Comparison of ENCODE assay signal across 8 cellular contexts in genomic region chr5:154940375-154940771, GRCh38. TPM values are rescaled to one million over a fixed set of nuclear protein-coding genes. Genes with fewer than 3 reads are reported as not detected.
DNase-seq lines count a peak whose midpoint lies in the region; ATAC-seq, FAIRE-seq and TF ChIP-seq lines count a peak whose summit lies in the region.

No MANE protein-coding gene starts in this region.

- H3K9ac ChIP-seq in GM12878 (ENCODE audit: control insufficient read depth, insufficient read depth, low read length) = peak overlapping the region; percentile 78

- no peak for FAIRE-seq in GM12878 (lab: Jason Lieb, UNC)

- TF ChIP-seq RAD21 in GM12878 (IDR thresholded peaks at IDR 0.05; ENCODE audit: insufficient read depth, low read depth, low read length) = no peak

- no peaks in the 10 kb centered on the region for H3K27me3 ChIP-seq in GM12878 (replicated peaks in 1 of 2; ENCODE audit: control insufficient read depth in 2 of 2, insufficient read depth in 2 of 2, low read length in 1 of 2)
- no peaks in the 10 kb centered on the region for H3K27me3 ChIP-seq in upper lobe of left lung

- no peaks in the 10 kb centered on the region for H3K9me3 Mint-ChIP-seq in activated naive CD4-positive, alpha-beta T cell treated with anti-CD3 and anti-CD28 coated beads, Interleukin-2, amount 50 U/mL, for 24 hours
- no peaks in the 10 kb centered on the region for H3K9me3 Mint-ChIP-seq in memory B cell

- H3K4me3 Mint-ChIP-seq in activated naive CD4-positive, alpha-beta T cell treated with anti-CD3 and anti-CD28 coated beads, Interleukin-2, amount 50 U/mL, for 24 hours = peak overlapping the region; percentile 99
- peak overlapping the region; percentile 93 for H3K4me3 Mint-ChIP-seq in memory B cell

- H3K9me3 ChIP-seq in GM12878 (replicated peaks; ENCODE audit: control insufficient read depth, insufficient read depth, low read length) (no peaks in the 10 kb centered on the region; the same call in 2 of the 3 replicates), upper lobe of left lung (no peaks in the 10 kb centered on the region)

- BruUV-seq in GM12878 (replicated peaks; lab: Mats Ljungman, UMichigan) = no TSS peak

- peak overlapping the region; percentile 97 for H3K27ac Mint-ChIP-seq in activated naive CD4-positive, alpha-beta T cell treated with anti-CD3 and anti-CD28 coated beads, Interleukin-2, amount 50 U/mL, for 24 hours
- H3K27ac Mint-ChIP-seq in memory B cell = peak overlapping the region; percentile 91

- H2AFZ ChIP-seq in GM12878 (ENCODE audit: control insufficient read depth, low read depth, low read length) = peak overlapping the region; percentile 81

- 79% methylated on average over 9 of the region's 9 CpGs for WGBS in GM12878 (ENCODE audit: insufficient coverage, insufficient replicate concordance, low lambda C conversion rate, missing lambda C conversion rate)
- WGBS in upper lobe of left lung, 2 donors = 83 to 85% methylated on average over 9 of the region's 9 CpGs

- H3K36me3 Mint-ChIP-seq in activated naive CD4-positive, alpha-beta T cell treated with anti-CD3 and anti-CD28 coated beads, Interleukin-2, amount 50 U/mL, for 24 hours = peaks cover 5% of the 10 kb centered on the region
- peaks cover 3% of the 10 kb centered on the region for H3K36me3 Mint-ChIP-seq in memory B cell

- H3K4me1 ChIP-seq in GM12878 (ENCODE audit: control insufficient read depth, insufficient read depth, low read length) = peaks cover 6% of the 10 kb centered on the region
- H3K4me1 ChIP-seq in upper lobe of left lung = peaks cover 29 to 42% (median 34%) of the 10 kb centered on the region in 4 donors

- CTCF ChIA-PET in GM12878 (lab: Yijun Ruan, JAX) = no interaction called here

- TF ChIP-seq POLR2A in GM12878 (IDR thresholded peaks at IDR 0.05; ENCODE audit: low read depth, low read length) (no peak), upper lobe of left lung (IDR thresholded peaks at IDR 0.05) (no peak)

- no peaks in the 10 kb centered on the region for H4K20me1 ChIP-seq in GM12878 (ENCODE audit: control insufficient read depth, insufficient read depth)

- SMC1A ChIA-PET in GM12878 (lab: Charles Lee; ENCODE audit: uncharacterized antibody, unreplicated experiment) = no interaction called here

- peak overlapping the region; percentile 58 for H3K4me2 ChIP-seq in GM12878 (ENCODE audit: control insufficient read depth, insufficient read depth)

- H3K4me1 Mint-ChIP-seq in activated naive CD4-positive, alpha-beta T cell treated with anti-CD3 and anti-CD28 coated beads, Interleukin-2, amount 50 U/mL, for 24 hours = peaks cover 56% of the 10 kb centered on the region
- peaks cover 24% of the 10 kb centered on the region for H3K4me1 Mint-ChIP-seq in memory B cell

- ATAC-seq in GM12878 = no peak
- ATAC-seq in memory B cell (ENCODE audit: low read depth) = no peak
- ATAC-seq in upper lobe of left lung (ENCODE audit: low FRiP score in 2 of 2) = no peak
- no peak for ATAC-seq in HG02623 (IDR thresholded peaks at IDR 0.05; ENCODE audit: unreplicated experiment)

- peaks cover 51% of the 10 kb centered on the region for H3K79me2 ChIP-seq in GM12878 (ENCODE audit: control insufficient read depth, insufficient read depth, low read length)

- no peak for DNase-seq in activated naive CD4-positive, alpha-beta T cell treated with anti-CD3 and anti-CD28 coated beads, Interleukin-2, amount 50 U/mL, for 16 hours
- DNase-seq in GM12878 (ENCODE audit: low read depth, low spot score) (no peak), memory B cell (ENCODE audit: low spot score in 2 of 2) (no peak), upper lobe of left lung (no peak), EL (no peak)
- no peak for DNase-seq in central memory CD4-positive, alpha-beta T cell

- RAD21 ChIA-PET in GM12878 (lab: Charles Lee; ENCODE audit: unreplicated experiment) = no interaction called here

- POLR2A ChIA-PET in GM12878 (lab: Charles Lee) = no interaction called here

- TF ChIP-seq CTCF in GM12878 (IDR thresholded peaks at IDR 0.05 in 2 of 3, conservative IDR thresholded peaks at IDR 0.05 in 1 of 3; ENCODE audit: control insufficient read depth in 2 of 3, extremely low read depth in 1 of 3, insufficient read depth in 1 of 3, low read depth in 3 of 3, low read length in 3 of 3) (no peak), upper lobe of left lung (IDR thresholded peaks at IDR 0.05) (no peak)

- H3K4me3 ChIP-seq in GM12878 (peak overlapping the region; percentile 90; the same call in 1 of the 2 replicates), upper lobe of left lung (peak overlapping the region in 3 of 4 donors; percentile 59 to 88 (median 83))

- TF ChIP-seq EP300 in GM12878 (IDR thresholded peaks at IDR 0.05; ENCODE audit: borderline replicate concordance in 1 of 2, control insufficient read depth in 1 of 2, low read depth in 2 of 2, low read length in 2 of 2) (no peak), upper lobe of left lung (IDR thresholded peaks at IDR 0.05) (no peak)

- H3K27ac ChIP-seq in GM12878 (ENCODE audit: control insufficient read depth, insufficient read depth) (peak overlapping the region; percentile 81), upper lobe of left lung (peak overlapping the region; percentile 69 to 85 (median 84))

- peaks cover 0 to 5% of the 10 kb centered on the region in 2 experiments; a peak in 1 of 4 replicates for H3K36me3 ChIP-seq in GM12878 (ENCODE audit: control insufficient read depth in 2 of 2, insufficient read depth in 2 of 2, low read length in 1 of 2)
- H3K36me3 ChIP-seq in upper lobe of left lung = peaks cover 0 to 11% (median 0%) of the 10 kb centered on the region in 4 donors

- in situ Hi-C loops in GM12878 (cut with MboI) = no loop called here

- no peaks in the 10 kb centered on the region for H3K27me3 Mint-ChIP-seq in activated naive CD4-positive, alpha-beta T cell treated with anti-CD3 and anti-CD28 coated beads, Interleukin-2, amount 50 U/mL, for 24 hours
- no peaks in the 10 kb centered on the region for H3K27me3 Mint-ChIP-seq in memory B cell

- intact Hi-C loops in GM12878 (cut with micrococcal nuclease; ENCODE audit: unreplicated experiment) = no loop called here

TF ChIP-seq in GM12878, 131 proteins besides CTCF, POLR2A, EP300 and RAD21:
- TF ChIP-seq CBFB (IDR thresholded peaks at IDR 0.05; ENCODE audit: low read depth) (no peak), POLR2AphosphoS2 (IDR thresholded peaks at IDR 0.05; ENCODE audit: low read depth, low read length) (no peak), CHD4 (IDR thresholded peaks at IDR 0.05) (no peak), NRF1 (conservative IDR thresholded peaks at IDR 0.05; ENCODE audit: low read depth, low read length) (no peak), NR2C1 (IDR thresholded peaks at IDR 0.05) (no peak), SMARCA5 (IDR thresholded peaks at IDR 0.05) (no peak), SREBF2 (IDR thresholded peaks at IDR 0.05; ENCODE audit: low read length) (no peak), PBX3 (IDR thresholded peaks at IDR 0.05; ENCODE audit: insufficient replicate concordance, low read depth, low read length) (no peak)
TF ChIP-seq in GM12878: peak in this region for 0.

RNA-seq across cellular contexts. Expression of gene MRPL22, which starts 0.5 kb away (rescaled TPM):
- 23.0 and 23.4 TPM in 2 replicates for total RNA-seq in GM12878 (2013; cell fraction: nucleolus; rRNA removed)
- total RNA-seq in GM12878 (2014; rRNA removed) (36.0 and 39.6 TPM in 2 replicates), GM12878 (2014; rRNA removed; fragmentation: Illumina TruSeq; extraction: Trizol) (29.7 and 32.3 TPM in 2 replicates), GM12878 (2021) (68.8 and 70.4 TPM in 2 replicates), upper lobe of left lung (10 to 100 TPM in 5 of 6 donors, 1 to 10 TPM in 1; 7.3 to 34.0 (median 30.3) TPM)
- 86.6 TPM for polyA plus RNA-seq in GM12878 (2011; ENCODE audit: low read depth)
- polyA plus RNA-seq in GM12878 (2011; rRNA removed) (85.4 and 91.9 TPM in 2 replicates), GM12878 (2014; fragmentation: Illumina TruSeq; extraction: Trizol) (61.8 and 72.9 TPM in 2 replicates), GM12878 (2014; fragmentation: Nextera tagmentation; extraction: Ambion mirVana) (100 to 1,000 TPM; 279 to 318 TPM), GM12878 (2014; rRNA removed) (92.5 and 94.8 TPM in 2 replicates), GM12878 (2016; fragmentation: Nextera tagmentation; extraction: Ambion mirVana) (100 to 1,000 TPM; 208 to 234 TPM)
- 69.6 and 81.9 TPM in 2 replicates for polyA plus RNA-seq in GM12878 (2011; cell fraction: cytosol; rRNA removed)
- polyA plus RNA-seq in GM12878 (2011; cell fraction: nucleus; rRNA removed) = 24.6 and 28.3 TPM in 2 replicates
- 53.4 and 53.8 TPM in 2 replicates for polyA plus RNA-seq in GM12878 (2012)
- polyA minus RNA-seq in GM12878 (2011; rRNA and poly(A)+ RNA removed) = 60.4 and 61.2 TPM in 2 replicates
- polyA minus RNA-seq in GM12878 (2011; cell fraction: cytosol; rRNA and poly(A)+ RNA removed) = 17.2 and 19.0 TPM in 2 replicates
- polyA minus RNA-seq in GM12878 (2011; cell fraction: nucleus; rRNA and poly(A)+ RNA removed) = 2.5 and 5.8 TPM in 2 replicates

RNA-seq across cellular contexts. Expression of gene GEMIN5, which starts 2.4 kb away (rescaled TPM):
- 21.6 and 24.5 TPM in 2 replicates for total RNA-seq in GM12878 (2013; cell fraction: nucleolus; rRNA removed)
- total RNA-seq in GM12878 (2014; rRNA removed) (28.7 and 29.8 TPM in 2 replicates), GM12878 (2014; rRNA removed; fragmentation: Illumina TruSeq; extraction: Trizol) (23.7 and 24.2 TPM in 2 replicates), GM12878 (2021) (23.8 and 28.4 TPM in 2 replicates), upper lobe of left lung (10 to 100 TPM in 5 of 6 donors, 1 to 10 TPM in 1; 6.5 to 15.6 (median 14.9) TPM)
- polyA plus RNA-seq in GM12878 (2011; ENCODE audit: low read depth) = 7.1 TPM
- polyA plus RNA-seq in GM12878 (2011; rRNA removed) (11.9 and 14.4 TPM in 2 replicates), GM12878 (2014; fragmentation: Illumina TruSeq; extraction: Trizol) (22.3 and 25.2 TPM in 2 replicates), GM12878 (2014; fragmentation: Nextera tagmentation; extraction: Ambion mirVana) (1 to 10 TPM; 6.3 to 6.8 TPM), GM12878 (2014; rRNA removed) (15.9 and 16.9 TPM in 2 replicates), GM12878 (2016; fragmentation: Nextera tagmentation; extraction: Ambion mirVana) (10 to 100 TPM; 26.5 to 26.6 TPM)
- 15.9 and 16.5 TPM in 2 replicates for polyA plus RNA-seq in GM12878 (2011; cell fraction: cytosol; rRNA removed)
- polyA plus RNA-seq in GM12878 (2011; cell fraction: nucleus; rRNA removed) = 11.3 and 13.7 TPM in 2 replicates
- polyA plus RNA-seq in GM12878 (2012) = 6.6 and 10.8 TPM in 2 replicates
- 19.1 and 20.8 TPM in 2 replicates for polyA minus RNA-seq in GM12878 (2011; rRNA and poly(A)+ RNA removed)
- 11.5 and 15.5 TPM in 2 replicates for polyA minus RNA-seq in GM12878 (2011; cell fraction: cytosol; rRNA and poly(A)+ RNA removed)
- 5.9 and 14.9 TPM in 2 replicates for polyA minus RNA-seq in GM12878 (2011; cell fraction: nucleus; rRNA and poly(A)+ RNA removed)
